In the genomic region with DNA sequence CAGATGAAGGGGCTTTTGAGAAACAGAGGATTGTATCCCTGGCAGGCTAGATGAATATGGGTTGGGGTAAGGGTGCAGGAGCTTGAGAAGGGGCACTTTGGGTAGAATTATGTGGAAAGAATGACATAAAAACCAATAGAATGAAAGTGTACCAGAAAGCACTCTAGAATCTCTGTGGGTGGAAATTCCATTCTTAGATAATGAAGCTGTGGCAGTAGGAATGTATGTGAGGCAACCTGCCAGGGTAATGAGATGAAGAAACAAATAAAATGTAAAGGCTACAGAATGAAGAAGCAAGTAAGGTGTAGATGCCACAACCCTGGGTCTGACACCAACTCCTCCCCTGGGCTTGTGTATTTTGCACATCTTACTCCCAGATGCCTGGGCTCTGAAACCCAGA, we compare ENCODE assay signal across 1 cellular context.
TF ChIP-seq lines count a peak whose summit lies in the region.

No MANE protein-coding gene starts in this region.

TF ChIP-seq in WTC11, 78 proteins besides CTCF, POLR2A, EP300 and RAD21 (continued from another document):
- TF ChIP-seq, protein P1, sequence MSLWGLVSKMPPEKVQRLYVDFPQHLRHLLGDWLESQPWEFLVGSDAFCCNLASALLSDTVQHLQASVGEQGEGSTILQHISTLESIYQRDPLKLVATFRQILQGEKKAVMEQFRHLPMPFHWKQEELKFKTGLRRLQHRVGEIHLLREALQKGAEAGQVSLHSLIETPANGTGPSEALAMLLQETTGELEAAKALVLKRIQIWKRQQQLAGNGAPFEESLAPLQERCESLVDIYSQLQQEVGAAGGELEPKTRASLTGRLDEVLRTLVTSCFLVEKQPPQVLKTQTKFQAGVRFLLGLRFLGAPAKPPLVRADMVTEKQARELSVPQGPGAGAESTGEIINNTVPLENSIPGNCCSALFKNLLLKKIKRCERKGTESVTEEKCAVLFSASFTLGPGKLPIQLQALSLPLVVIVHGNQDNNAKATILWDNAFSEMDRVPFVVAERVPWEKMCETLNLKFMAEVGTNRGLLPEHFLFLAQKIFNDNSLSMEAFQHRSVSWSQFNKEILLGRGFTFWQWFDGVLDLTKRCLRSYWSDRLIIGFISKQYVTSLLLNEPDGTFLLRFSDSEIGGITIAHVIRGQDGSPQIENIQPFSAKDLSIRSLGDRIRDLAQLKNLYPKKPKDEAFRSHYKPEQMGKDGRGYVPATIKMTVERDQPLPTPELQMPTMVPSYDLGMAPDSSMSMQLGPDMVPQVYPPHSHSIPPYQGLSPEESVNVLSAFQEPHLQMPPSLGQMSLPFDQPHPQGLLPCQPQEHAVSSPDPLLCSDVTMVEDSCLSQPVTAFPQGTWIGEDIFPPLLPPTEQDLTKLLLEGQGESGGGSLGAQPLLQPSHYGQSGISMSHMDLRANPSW (CRISPR knock-in tag; conservative IDR thresholded peaks at IDR 0.05; ENCODE audit: low read depth): no peak
- TF ChIP-seq NFE2L1 (CRISPR knock-in tag; IDR thresholded peaks at IDR 0.05) (no peak), FOXJ3 (CRISPR knock-in tag; IDR thresholded peaks at IDR 0.05; ENCODE audit: borderline replicate concordance) (no peak), HMGA2 (CRISPR knock-in tag; IDR thresholded peaks at IDR 0.05) (no peak), PRRX2 (CRISPR knock-in tag; IDR thresholded peaks at IDR 0.05) (no peak), ZNF416 (CRISPR knock-in tag; IDR thresholded peaks at IDR 0.05) (no peak), NR1H2 (CRISPR knock-in tag; IDR thresholded peaks at IDR 0.05) (no peak), ZNF423 (CRISPR knock-in tag; IDR thresholded peaks at IDR 0.05) (no peak), CBFB (CRISPR knock-in tag; IDR thresholded peaks at IDR 0.05; ENCODE audit: low read depth) (no peak)
- TF ChIP-seq, protein P2, sequence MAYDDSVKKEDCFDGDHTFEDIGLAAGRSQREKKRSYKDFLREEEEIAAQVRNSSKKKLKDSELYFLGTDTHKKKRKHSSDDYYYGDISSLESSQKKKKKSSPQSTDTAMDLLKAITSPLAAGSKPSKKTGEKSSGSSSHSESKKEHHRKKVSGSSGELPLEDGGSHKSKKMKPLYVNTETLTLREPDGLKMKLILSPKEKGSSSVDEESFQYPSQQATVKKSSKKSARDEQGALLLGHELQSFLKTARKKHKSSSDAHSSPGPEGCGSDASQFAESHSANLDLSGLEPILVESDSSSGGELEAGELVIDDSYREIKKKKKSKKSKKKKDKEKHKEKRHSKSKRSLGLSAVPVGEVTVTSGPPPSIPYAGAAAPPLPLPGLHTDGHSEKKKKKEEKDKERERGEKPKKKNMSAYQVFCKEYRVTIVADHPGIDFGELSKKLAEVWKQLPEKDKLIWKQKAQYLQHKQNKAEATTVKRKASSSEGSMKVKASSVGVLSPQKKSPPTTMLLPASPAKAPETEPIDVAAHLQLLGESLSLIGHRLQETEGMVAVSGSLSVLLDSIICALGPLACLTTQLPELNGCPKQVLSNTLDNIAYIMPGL (CRISPR knock-in tag; IDR thresholded peaks at IDR 0.05): no peak
- TF ChIP-seq, protein P3, sequence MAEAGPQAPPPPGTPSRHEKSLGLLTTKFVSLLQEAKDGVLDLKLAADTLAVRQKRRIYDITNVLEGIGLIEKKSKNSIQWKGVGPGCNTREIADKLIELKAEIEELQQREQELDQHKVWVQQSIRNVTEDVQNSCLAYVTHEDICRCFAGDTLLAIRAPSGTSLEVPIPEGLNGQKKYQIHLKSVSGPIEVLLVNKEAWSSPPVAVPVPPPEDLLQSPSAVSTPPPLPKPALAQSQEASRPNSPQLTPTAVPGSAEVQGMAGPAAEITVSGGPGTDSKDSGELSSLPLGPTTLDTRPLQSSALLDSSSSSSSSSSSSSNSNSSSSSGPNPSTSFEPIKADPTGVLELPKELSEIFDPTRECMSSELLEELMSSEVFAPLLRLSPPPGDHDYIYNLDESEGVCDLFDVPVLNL (CRISPR knock-in tag; IDR thresholded peaks at IDR 0.05; ENCODE audit: borderline replicate concordance, low read depth): no peak
- TF ChIP-seq, protein P4, sequence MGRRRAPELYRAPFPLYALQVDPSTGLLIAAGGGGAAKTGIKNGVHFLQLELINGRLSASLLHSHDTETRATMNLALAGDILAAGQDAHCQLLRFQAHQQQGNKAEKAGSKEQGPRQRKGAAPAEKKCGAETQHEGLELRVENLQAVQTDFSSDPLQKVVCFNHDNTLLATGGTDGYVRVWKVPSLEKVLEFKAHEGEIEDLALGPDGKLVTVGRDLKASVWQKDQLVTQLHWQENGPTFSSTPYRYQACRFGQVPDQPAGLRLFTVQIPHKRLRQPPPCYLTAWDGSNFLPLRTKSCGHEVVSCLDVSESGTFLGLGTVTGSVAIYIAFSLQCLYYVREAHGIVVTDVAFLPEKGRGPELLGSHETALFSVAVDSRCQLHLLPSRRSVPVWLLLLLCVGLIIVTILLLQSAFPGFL (CRISPR knock-in tag; IDR thresholded peaks at IDR 0.05; ENCODE audit: borderline replicate concordance): no peak
TF ChIP-seq in WTC11: peak in this region for 0.
